Comparison of ENCODE assay signal across 8 cellular contexts in the genomic region with DNA sequence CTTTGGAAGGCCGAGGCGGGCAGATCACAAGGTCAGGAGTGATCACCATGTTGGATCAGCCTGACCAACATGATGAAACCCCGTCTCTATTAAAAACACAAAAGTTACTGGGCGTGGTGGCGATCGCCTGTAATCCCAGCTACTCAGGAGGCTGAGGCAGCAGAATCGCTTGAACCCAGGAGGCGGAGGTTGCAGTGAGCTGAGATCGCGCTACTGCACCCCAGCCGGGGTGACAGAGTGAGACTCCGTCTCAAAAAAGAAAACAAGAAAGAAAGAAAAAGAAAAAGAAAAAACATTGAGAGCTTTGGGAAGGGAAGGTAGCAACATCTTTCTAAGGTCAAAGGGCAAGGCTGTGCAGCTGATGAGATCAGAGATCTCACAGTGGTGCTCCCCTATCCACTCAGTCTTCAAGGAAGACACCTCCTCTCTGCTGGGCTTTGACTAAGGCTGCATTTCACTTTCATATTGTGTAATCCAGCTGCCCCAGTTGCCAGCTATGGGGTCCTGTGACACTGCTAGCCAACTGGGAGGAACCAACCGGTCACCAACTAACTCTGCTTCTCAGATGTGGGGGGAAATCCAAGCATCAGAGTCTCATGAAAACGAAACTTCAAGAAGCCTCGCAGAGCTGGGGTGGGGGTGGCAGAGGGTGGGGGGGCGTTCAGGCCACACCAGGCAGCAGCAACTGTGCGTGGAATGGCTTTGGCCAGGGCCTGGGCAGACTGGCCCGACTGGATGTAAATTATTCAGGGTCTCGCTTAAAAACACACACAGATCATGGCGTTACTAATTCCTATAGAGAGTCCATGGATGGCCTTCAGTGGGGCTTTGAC. TPM values are rescaled to one million over a fixed set of nuclear protein-coding genes. Genes with fewer than 3 reads are reported as not detected.
DNase-seq lines count a peak whose midpoint lies in the region; ATAC-seq and TF ChIP-seq lines count a peak whose summit lies in the region.

No MANE protein-coding gene starts in this region.

- peak overlapping the region; percentile 89 for H3K4me3 ChIP-seq in CD4-positive, CD25-positive, alpha-beta regulatory T cell (ENCODE audit: low read depth, low read length)
- peak overlapping the region; percentile 97 for H3K4me3 ChIP-seq in HUES6 (ENCODE audit: low read depth, low read length)

- no peak for TF ChIP-seq CTCF in progenitor cell of endocrine pancreas (IDR thresholded peaks at IDR 0.05; ENCODE audit: unreplicated experiment)

- H3K4me3 Mint-ChIP-seq in CD4-positive, CD25-positive, alpha-beta regulatory T cell, result peak overlapping the region; percentile 89 to 99 (median 96)
- peak overlapping the region; percentile 97 for H3K4me3 Mint-ChIP-seq in activated CD8-positive, alpha-beta T cell treated with anti-CD3 and anti-CD28 coated beads, Interleukin-2, amount 10 ng/mL, durations not matched to agents 7 days and 5 days
- peak overlapping the region; percentile 73 for H3K4me3 Mint-ChIP-seq in progenitor cell of endocrine pancreas (ENCODE audit: low read depth)

- H3K36me3 ChIP-seq in CD4-positive, CD25-positive, alpha-beta regulatory T cell (ENCODE audit: control insufficient read depth, insufficient read depth, low read length), result no peaks in the 10 kb centered on the region
- no peaks in the 10 kb centered on the region for H3K36me3 ChIP-seq in HUES6 (ENCODE audit: control insufficient read depth, insufficient read depth, low read length)

- H3K27me3 ChIP-seq in CD4-positive, CD25-positive, alpha-beta regulatory T cell (ENCODE audit: control insufficient read depth, insufficient read depth, low read length), result no peaks in the 10 kb centered on the region
- peaks cover 54% of the 10 kb centered on the region for H3K27me3 ChIP-seq in HUES6 (ENCODE audit: control insufficient read depth, insufficient read depth, low read length)

- CTCF ChIA-PET in activated CD8-positive, alpha-beta T cell treated with anti-CD3 and anti-CD28 coated beads, Interleukin-2, amount 10 ng/mL, durations not matched to agents 7 days and 5 days (lab: Charles Lee), result interaction anchor here (0.7 to 3.8 kb wide), 14 partner anchors 12 to 162 kb away, joined by 3 to 22 read pairs (median 5); a partner anchor contains a TSS

- no peaks in the 10 kb centered on the region for H3K9me3 ChIP-seq in CD4-positive, CD25-positive, alpha-beta regulatory T cell (ENCODE audit: control insufficient read depth in 2 of 2, low read length in 2 of 2)
- H3K9me3 ChIP-seq in HUES6 (ENCODE audit: control insufficient read depth, insufficient read depth, low read depth, low read length), result no peaks in the 10 kb centered on the region

- POLR2A ChIA-PET in activated CD8-positive, alpha-beta T cell treated with anti-CD3 and anti-CD28 coated beads, Interleukin-2, amount 10 ng/mL, durations not matched to agents 7 days and 5 days (lab: Charles Lee), result interaction anchor here (0.7 to 3.4 kb wide), 22 partner anchors 12 to 617 kb away, joined by 3 to 18 read pairs (median 4); a partner anchor contains a TSS

- H3K27me3 Mint-ChIP-seq in CD4-positive, CD25-positive, alpha-beta regulatory T cell, result peaks cover 5% of the 10 kb centered on the region
- H3K27me3 Mint-ChIP-seq in activated CD8-positive, alpha-beta T cell treated with anti-CD3 and anti-CD28 coated beads, Interleukin-2, amount 10 ng/mL, durations not matched to agents 7 days and 5 days (ENCODE audit: low read depth), result no peaks in the 10 kb centered on the region
- peaks cover 46% of the 10 kb centered on the region for H3K27me3 Mint-ChIP-seq in progenitor cell of endocrine pancreas

- no peaks in the 10 kb centered on the region for H3K9me3 Mint-ChIP-seq in CD4-positive, CD25-positive, alpha-beta regulatory T cell
- H3K9me3 Mint-ChIP-seq in activated CD8-positive, alpha-beta T cell treated with anti-CD3 and anti-CD28 coated beads, Interleukin-2, amount 10 ng/mL, durations not matched to agents 7 days and 5 days (ENCODE audit: insufficient read depth), result no peaks in the 10 kb centered on the region
- peaks cover 4% of the 10 kb centered on the region for H3K9me3 Mint-ChIP-seq in progenitor cell of endocrine pancreas (ENCODE audit: low read depth)

- no peaks in the 10 kb centered on the region for H3K36me3 Mint-ChIP-seq in CD4-positive, CD25-positive, alpha-beta regulatory T cell
- H3K36me3 Mint-ChIP-seq in activated CD8-positive, alpha-beta T cell treated with anti-CD3 and anti-CD28 coated beads, Interleukin-2, amount 10 ng/mL, durations not matched to agents 7 days and 5 days (ENCODE audit: low read depth), result peaks cover 18% of the 10 kb centered on the region
- peaks cover 3% of the 10 kb centered on the region for H3K36me3 Mint-ChIP-seq in progenitor cell of endocrine pancreas (ENCODE audit: insufficient read depth)

- peak overlapping the region; percentile 89 for H3K27ac ChIP-seq in CD4-positive, CD25-positive, alpha-beta regulatory T cell (ENCODE audit: insufficient read depth, low read length, poor library complexity, severe bottlenecking)
- no peak overlapping the region for H3K27ac ChIP-seq in HUES6 (ENCODE audit: low read depth, low read length)

- ATAC-seq in CD4-positive, CD25-positive, alpha-beta regulatory T cell (ENCODE audit: low read depth in 2 of 2), result peak; percentile 32 to 33
- peak; percentile 48 for ATAC-seq in GM21381 (IDR thresholded peaks at IDR 0.05; ENCODE audit: unreplicated experiment)
- peak; percentile 58 for ATAC-seq in activated CD8-positive, alpha-beta T cell treated with anti-CD3 and anti-CD28 coated beads, Interleukin-2, amount 10 ng/mL, durations not matched to agents 7 days and 5 days

- H3K4me1 Mint-ChIP-seq in CD4-positive, CD25-positive, alpha-beta regulatory T cell, result peaks cover 29 to 56% (median 41%) of the 10 kb centered on the region in 4 donors
- peaks cover 40% of the 10 kb centered on the region for H3K4me1 Mint-ChIP-seq in activated CD8-positive, alpha-beta T cell treated with anti-CD3 and anti-CD28 coated beads, Interleukin-2, amount 10 ng/mL, durations not matched to agents 7 days and 5 days (ENCODE audit: low read depth)
- peaks cover 10% of the 10 kb centered on the region for H3K4me1 Mint-ChIP-seq in progenitor cell of endocrine pancreas (ENCODE audit: low read depth)

- peak overlapping the region; percentile 96 to 97 (median 96) for H3K27ac Mint-ChIP-seq in CD4-positive, CD25-positive, alpha-beta regulatory T cell
- peak overlapping the region; percentile 98 for H3K27ac Mint-ChIP-seq in activated CD8-positive, alpha-beta T cell treated with anti-CD3 and anti-CD28 coated beads, Interleukin-2, amount 10 ng/mL, durations not matched to agents 7 days and 5 days
- no peak overlapping the region for H3K27ac Mint-ChIP-seq in progenitor cell of endocrine pancreas

- DNase-seq in CD4-positive, CD25-positive, alpha-beta regulatory T cell, result peak; percentile 48 to 83 (median 61)
- DNase-seq in activated CD8-positive, alpha-beta T cell treated with anti-CD3 and anti-CD28 coated beads, Interleukin-2, amount 10 ng/mL, durations not matched to agents 7 days and 5 days, result peak; percentile 79
- peak; percentile 52 for DNase-seq in fibroblast of gingiva (ENCODE audit: low read depth)
- no peak for DNase-seq in progenitor cell of endocrine pancreas (ENCODE audit: low spot score, unreplicated experiment)
- DNase-seq in cerebellar cortex (ENCODE audit: low spot score), result no peak
- no peak for DNase-seq in NCI-H1694 treated with DMSO at 0.1 percent for 48 hours (lab: John Stamatoyannopoulos, UW)

- peaks cover 50% of the 10 kb centered on the region for H3K4me1 ChIP-seq in CD4-positive, CD25-positive, alpha-beta regulatory T cell (ENCODE audit: control insufficient read depth, insufficient read depth, low read length, poor library complexity, severe bottlenecking)
- H3K4me1 ChIP-seq in HUES6 (ENCODE audit: control insufficient read depth, insufficient read depth, low read length), result peaks cover 7% of the 10 kb centered on the region; the same call in 1 of the 2 replicates

- no peak overlapping the region for H3K9ac ChIP-seq in HUES6 (ENCODE audit: low read length)

RNA-seq across cellular contexts. Expression of a gene that starts 1.5 kb away (rescaled TPM):
- total RNA-seq in CD4-positive, CD25-positive, alpha-beta regulatory T cell, result 17.7 TPM
- 10 to 100 TPM in 1 of 4 donors, 1 to 10 TPM in 3; 9.1 to 13.4 (median 9.5) TPM for polyA plus RNA-seq in CD4-positive, CD25-positive, alpha-beta regulatory T cell
- 10 to 100 TPM; 17.2 to 18.1 TPM for total RNA-seq in activated CD8-positive, alpha-beta T cell treated with anti-CD3 and anti-CD28 coated beads, Interleukin-2, amount 10 ng/mL, durations not matched to agents 7 days and 5 days
- total RNA-seq in progenitor cell of endocrine pancreas, result 0.48 and 1.5 TPM in 2 replicates

Comparison
In these comparisons a context has a peak if more than half of its experiments do, and no peak if none do; other contexts are left out.
1. DNase-seq: peak in CD4-positive, CD25-positive, alpha-beta regulatory T cell (3 of 3), activated CD8-positive, alpha-beta T cell treated with anti-CD3 and anti-CD28 coated beads, Interleukin-2, amount 10 ng/mL, durations not matched to agents 7 days and 5 days (single experiment) and fibroblast of gingiva (single experiment); none in progenitor cell of endocrine pancreas (single experiment), cerebellar cortex (single experiment) and NCI-H1694 treated with DMSO at 0.1 percent for 48 hours (single experiment).
2. Peak in every context shown above with its lines, with median percentiles within 50 percentile points of each other: ATAC-seq and H3K4me3 Mint-ChIP-seq.